ENCODE assay signal across 30 cellular contexts in the genomic region with DNA sequence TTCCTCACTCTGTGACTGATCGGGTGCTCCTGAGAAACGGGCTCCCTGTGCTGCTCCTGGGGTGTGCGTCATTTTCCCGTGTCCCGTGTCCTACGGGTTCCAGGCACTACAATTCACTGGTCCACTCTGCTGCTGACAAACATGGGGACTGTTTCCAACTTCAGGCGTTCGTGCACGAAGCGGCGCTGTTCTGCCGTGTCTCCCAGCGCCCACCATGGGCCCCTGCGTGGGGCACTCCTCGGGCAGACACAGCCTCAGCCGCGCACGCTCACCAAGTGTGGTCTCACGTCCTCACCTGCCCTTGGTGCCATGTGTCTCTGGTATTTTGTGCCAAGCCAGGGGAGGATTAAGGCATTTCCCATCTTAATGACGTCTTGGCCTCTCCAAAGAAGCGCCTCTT. TPM values are rescaled to one million over a fixed set of nuclear protein-coding genes. Genes with fewer than 3 reads are reported as not detected.
"Had no signal": no experiment of that assay in that cellular context is flagged by ENCODE, and none has a peak within 500 bp of the region (broad histone marks: within the 10 kb centered on the region; RNA-seq: fewer than 3 reads in every experiment).

No MANE protein-coding gene starts in this region.

- H3K27me3 ChIP-seq: adrenal gland, body of pancreas, colonic mucosa, gastrocnemius medialis, ovary, uterus had no signal

- H3K4me1 ChIP-seq: colonic mucosa, prostate gland had no signal

- H3K27ac ChIP-seq: adrenal gland, body of pancreas, colonic mucosa, gastrocnemius medialis, left lung, lower lobe of right lung, ovary, prostate gland, thoracic aorta, uterus, WERI-Rb-1 had no signal

- H3K27me3 Mint-ChIP-seq: activated naive CD8-positive, alpha-beta T cell treated with anti-CD3 and anti-CD28 coated beads for 36 hours had no signal

- H3K4me3 Mint-ChIP-seq: activated naive CD4-positive, alpha-beta T cell treated with anti-CD3 and anti-CD28 coated beads for 36 hours; activated naive CD8-positive, alpha-beta T cell treated with anti-CD3 and anti-CD28 coated beads for 36 hours; nephron had no signal

- DNase-seq: activated CD4-positive, alpha-beta T cell treated with anti-CD3 and anti-CD28 coated beads, Interleukin-2, amount 50 U/mL, for 4 hours; activated CD8-positive, alpha-beta memory T cell treated with anti-CD3 and anti-CD28 coated beads for 24 hours; activated effector memory CD4-positive, alpha-beta T cell treated with Interleukin-2 at 50 U/mL for 16 hours; activated naive CD4-positive, alpha-beta T cell treated with anti-CD3 and anti-CD28 coated beads for 36 hours; activated naive CD8-positive, alpha-beta T cell treated with anti-CD3 and anti-CD28 coated beads for 36 hours; adrenal gland; aorta; body of pancreas; cerebellar nuclear complex; colonic mucosa; effector CD8-positive, alpha-beta T cell; gastrocnemius medialis; glutamatergic neuron; lower lobe of right lung; mesendoderm; ovary; retina; stimulated activated CD4-positive, alpha-beta T cell treated with anti-CD3 and anti-CD28 coated beads, Interleukin-4, amount 100 ng/mL, for 24 hours; stimulated activated naive CD4-positive, alpha-beta T cell treated with Interleukin-2 at 50 U/mL for 16 hours; T-helper 17 cell; T1000; trophoblast cell; uterus; WERI-Rb-1 had no signal

- H3K27ac Mint-ChIP-seq: activated naive CD4-positive, alpha-beta T cell treated with anti-CD3 and anti-CD28 coated beads for 36 hours; activated naive CD8-positive, alpha-beta T cell treated with anti-CD3 and anti-CD28 coated beads for 36 hours; nephron had no signal

- H3K9me3 Mint-ChIP-seq: activated naive CD4-positive, alpha-beta T cell treated with anti-CD3 and anti-CD28 coated beads for 36 hours; activated naive CD8-positive, alpha-beta T cell treated with anti-CD3 and anti-CD28 coated beads for 36 hours; nephron had no signal

- H3K4me3 ChIP-seq: adrenal gland, body of pancreas, colonic mucosa, gastrocnemius medialis, left lung, lower lobe of right lung, ovary, prostate gland, skin epidermis, thoracic aorta, uterus had no signal

- ATAC-seq: body of pancreas, gastrocnemius medialis, left lung, lower lobe of right lung, sciatic nerve, T-helper 17 cell had no signal

RNA-seq across cellular contexts. Expression of a gene that starts 24.6 kb away (rescaled TPM):
- total RNA-seq: activated naive CD4-positive, alpha-beta T cell treated with anti-CD3 and anti-CD28 coated beads for 36 hours had no signal
